Comparison of ENCODE assay signal across 1 cellular context in the genomic region with DNA sequence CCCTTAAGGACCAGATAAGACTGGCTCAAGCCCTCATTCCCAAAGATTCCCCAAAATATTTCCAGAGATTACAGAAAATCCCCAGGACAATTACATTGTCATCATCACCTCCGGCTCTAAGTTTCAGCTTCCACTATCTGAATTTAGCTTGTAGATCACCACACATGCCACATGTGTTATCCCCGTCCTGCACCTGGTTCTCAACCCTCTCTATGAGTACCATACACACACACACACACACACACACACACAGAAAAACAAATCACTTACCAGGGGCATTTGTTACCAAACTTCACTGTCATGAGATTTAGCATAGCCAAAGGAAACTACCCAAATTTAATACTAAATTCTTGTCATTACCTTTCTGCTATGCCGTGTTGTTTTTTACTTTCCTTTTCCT.
TF ChIP-seq lines count a peak whose summit lies in the region.

No MANE protein-coding gene starts in this region.

TF ChIP-seq in K562, 482 proteins besides CTCF, POLR2A, EP300 and RAD21 (continued from another document and continues in another):
- TF ChIP-seq, protein P1, sequence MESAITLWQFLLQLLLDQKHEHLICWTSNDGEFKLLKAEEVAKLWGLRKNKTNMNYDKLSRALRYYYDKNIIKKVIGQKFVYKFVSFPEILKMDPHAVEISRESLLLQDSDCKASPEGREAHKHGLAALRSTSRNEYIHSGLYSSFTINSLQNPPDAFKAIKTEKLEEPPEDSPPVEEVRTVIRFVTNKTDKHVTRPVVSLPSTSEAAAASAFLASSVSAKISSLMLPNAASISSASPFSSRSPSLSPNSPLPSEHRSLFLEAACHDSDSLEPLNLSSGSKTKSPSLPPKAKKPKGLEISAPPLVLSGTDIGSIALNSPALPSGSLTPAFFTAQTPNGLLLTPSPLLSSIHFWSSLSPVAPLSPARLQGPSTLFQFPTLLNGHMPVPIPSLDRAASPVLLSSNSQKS (CRISPR knock-in tag; IDR thresholded peaks at IDR 0.05) = no peak
- TF ChIP-seq HLTF (IDR thresholded peaks at IDR 0.05) = 0 out of 2 replicates have a peak, but pooled peaks have one; percentile 46
- TF ChIP-seq, protein P2, sequence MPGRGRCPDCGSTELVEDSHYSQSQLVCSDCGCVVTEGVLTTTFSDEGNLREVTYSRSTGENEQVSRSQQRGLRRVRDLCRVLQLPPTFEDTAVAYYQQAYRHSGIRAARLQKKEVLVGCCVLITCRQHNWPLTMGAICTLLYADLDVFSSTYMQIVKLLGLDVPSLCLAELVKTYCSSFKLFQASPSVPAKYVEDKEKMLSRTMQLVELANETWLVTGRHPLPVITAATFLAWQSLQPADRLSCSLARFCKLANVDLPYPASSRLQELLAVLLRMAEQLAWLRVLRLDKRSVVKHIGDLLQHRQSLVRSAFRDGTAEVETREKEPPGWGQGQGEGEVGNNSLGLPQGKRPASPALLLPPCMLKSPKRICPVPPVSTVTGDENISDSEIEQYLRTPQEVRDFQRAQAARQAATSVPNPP (IDR thresholded peaks at IDR 0.05; ENCODE audit: borderline replicate concordance, insufficient read depth, insufficient read length) = no peak
- TF ChIP-seq, protein P3, sequence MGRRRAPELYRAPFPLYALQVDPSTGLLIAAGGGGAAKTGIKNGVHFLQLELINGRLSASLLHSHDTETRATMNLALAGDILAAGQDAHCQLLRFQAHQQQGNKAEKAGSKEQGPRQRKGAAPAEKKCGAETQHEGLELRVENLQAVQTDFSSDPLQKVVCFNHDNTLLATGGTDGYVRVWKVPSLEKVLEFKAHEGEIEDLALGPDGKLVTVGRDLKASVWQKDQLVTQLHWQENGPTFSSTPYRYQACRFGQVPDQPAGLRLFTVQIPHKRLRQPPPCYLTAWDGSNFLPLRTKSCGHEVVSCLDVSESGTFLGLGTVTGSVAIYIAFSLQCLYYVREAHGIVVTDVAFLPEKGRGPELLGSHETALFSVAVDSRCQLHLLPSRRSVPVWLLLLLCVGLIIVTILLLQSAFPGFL (CRISPR knock-in tag; IDR thresholded peaks at IDR 0.05) = no peak
- TF ChIP-seq, protein P4, sequence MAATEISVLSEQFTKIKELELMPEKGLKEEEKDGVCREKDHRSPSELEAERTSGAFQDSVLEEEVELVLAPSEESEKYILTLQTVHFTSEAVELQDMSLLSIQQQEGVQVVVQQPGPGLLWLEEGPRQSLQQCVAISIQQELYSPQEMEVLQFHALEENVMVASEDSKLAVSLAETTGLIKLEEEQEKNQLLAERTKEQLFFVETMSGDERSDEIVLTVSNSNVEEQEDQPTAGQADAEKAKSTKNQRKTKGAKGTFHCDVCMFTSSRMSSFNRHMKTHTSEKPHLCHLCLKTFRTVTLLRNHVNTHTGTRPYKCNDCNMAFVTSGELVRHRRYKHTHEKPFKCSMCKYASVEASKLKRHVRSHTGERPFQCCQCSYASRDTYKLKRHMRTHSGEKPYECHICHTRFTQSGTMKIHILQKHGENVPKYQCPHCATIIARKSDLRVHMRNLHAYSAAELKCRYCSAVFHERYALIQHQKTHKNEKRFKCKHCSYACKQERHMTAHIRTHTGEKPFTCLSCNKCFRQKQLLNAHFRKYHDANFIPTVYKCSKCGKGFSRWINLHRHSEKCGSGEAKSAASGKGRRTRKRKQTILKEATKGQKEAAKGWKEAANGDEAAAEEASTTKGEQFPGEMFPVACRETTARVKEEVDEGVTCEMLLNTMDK (IDR thresholded peaks at IDR 0.05; ENCODE audit: borderline replicate concordance, insufficient read depth, low read depth, low read length, poor library complexity, severe bottlenecking) = no peak
- no peak for TF ChIP-seq SMC3 (conservative IDR thresholded peaks at IDR 0.05; ENCODE audit: insufficient read depth, low read depth, low read length)
- no peak for TF ChIP-seq POLR2AphosphoS5 (IDR thresholded peaks at IDR 0.05; ENCODE audit: control insufficient read depth, insufficient read depth, low read depth, low read length)
- TF ChIP-seq MTF1 (CRISPR knock-in tag; IDR thresholded peaks at IDR 0.05; ENCODE audit: borderline replicate concordance) = no peak
- TF ChIP-seq ZC3H4 (CRISPR knock-in tag; IDR thresholded peaks at IDR 0.05; ENCODE audit: borderline replicate concordance) = no peak
- TF ChIP-seq, protein P5, sequence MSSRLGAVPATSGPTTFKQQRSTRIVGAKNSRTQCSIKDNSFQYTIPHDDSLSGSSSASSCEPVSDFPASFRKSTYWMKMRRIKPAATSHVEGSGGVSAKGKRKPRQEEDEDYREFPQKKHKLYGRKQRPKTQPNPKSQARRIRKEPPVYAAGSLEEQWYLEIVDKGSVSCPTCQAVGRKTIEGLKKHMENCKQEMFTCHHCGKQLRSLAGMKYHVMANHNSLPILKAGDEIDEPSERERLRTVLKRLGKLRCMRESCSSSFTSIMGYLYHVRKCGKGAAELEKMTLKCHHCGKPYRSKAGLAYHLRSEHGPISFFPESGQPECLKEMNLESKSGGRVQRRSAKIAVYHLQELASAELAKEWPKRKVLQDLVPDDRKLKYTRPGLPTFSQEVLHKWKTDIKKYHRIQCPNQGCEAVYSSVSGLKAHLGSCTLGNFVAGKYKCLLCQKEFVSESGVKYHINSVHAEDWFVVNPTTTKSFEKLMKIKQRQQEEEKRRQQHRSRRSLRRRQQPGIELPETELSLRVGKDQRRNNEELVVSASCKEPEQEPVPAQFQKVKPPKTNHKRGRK (tag; IDR thresholded peaks at IDR 0.05) = no peak
- TF ChIP-seq, protein P6, sequence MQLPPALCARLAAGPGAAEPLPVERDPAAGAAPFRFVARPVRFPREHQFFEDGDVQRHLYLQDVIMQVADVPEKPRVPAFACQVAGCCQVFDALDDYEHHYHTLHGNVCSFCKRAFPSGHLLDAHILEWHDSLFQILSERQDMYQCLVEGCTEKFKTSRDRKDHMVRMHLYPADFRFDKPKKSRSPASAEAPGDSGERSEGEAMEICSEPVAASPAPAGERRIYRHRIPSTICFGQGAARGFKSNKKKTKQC (CRISPR knock-in tag; IDR thresholded peaks at IDR 0.05) = no peak
- no peak for TF ChIP-seq XRCC4 (IDR thresholded peaks at IDR 0.05; ENCODE audit: extremely low read depth, insufficient read depth, insufficient read length)
- TF ChIP-seq CBFA2T3 (IDR thresholded peaks at IDR 0.05) = peak; percentile 85
- TF ChIP-seq ETS2 (tag; IDR thresholded peaks at IDR 0.05; ENCODE audit: borderline replicate concordance, poor library complexity, severe bottlenecking) = no peak
- TF ChIP-seq GABPA (tag; conservative IDR thresholded peaks at IDR 0.05; ENCODE audit: low read depth) = no peak
- TF ChIP-seq, protein P7, sequence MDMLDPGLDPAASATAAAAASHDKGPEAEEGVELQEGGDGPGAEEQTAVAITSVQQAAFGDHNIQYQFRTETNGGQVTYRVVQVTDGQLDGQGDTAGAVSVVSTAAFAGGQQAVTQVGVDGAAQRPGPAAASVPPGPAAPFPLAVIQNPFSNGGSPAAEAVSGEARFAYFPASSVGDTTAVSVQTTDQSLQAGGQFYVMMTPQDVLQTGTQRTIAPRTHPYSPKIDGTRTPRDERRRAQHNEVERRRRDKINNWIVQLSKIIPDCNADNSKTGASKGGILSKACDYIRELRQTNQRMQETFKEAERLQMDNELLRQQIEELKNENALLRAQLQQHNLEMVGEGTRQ (CRISPR knock-in tag; IDR thresholded peaks at IDR 0.05) = no peak
- no peak for TF ChIP-seq ZC3H11A (IDR thresholded peaks at IDR 0.05; ENCODE audit: low read depth, low read length)
- TF ChIP-seq DIDO1 (tag; IDR thresholded peaks at IDR 0.05; ENCODE audit: low read depth) = no peak
- no peak for TF ChIP-seq NUFIP1 (IDR thresholded peaks at IDR 0.05; ENCODE audit: partially characterized antibody)
- TF ChIP-seq, protein P8, sequence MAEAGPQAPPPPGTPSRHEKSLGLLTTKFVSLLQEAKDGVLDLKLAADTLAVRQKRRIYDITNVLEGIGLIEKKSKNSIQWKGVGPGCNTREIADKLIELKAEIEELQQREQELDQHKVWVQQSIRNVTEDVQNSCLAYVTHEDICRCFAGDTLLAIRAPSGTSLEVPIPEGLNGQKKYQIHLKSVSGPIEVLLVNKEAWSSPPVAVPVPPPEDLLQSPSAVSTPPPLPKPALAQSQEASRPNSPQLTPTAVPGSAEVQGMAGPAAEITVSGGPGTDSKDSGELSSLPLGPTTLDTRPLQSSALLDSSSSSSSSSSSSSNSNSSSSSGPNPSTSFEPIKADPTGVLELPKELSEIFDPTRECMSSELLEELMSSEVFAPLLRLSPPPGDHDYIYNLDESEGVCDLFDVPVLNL (CRISPR knock-in tag; IDR thresholded peaks at IDR 0.05; ENCODE audit: low read depth) = no peak
- no peak for TF ChIP-seq NR3C1 (CRISPR knock-in tag; IDR thresholded peaks at IDR 0.05)
- no peak for TF ChIP-seq TEAD2 (tag; IDR thresholded peaks at IDR 0.05)
- no peak for TF ChIP-seq RFX5 (IDR thresholded peaks at IDR 0.05; ENCODE audit: low read depth, low read length)
- 0 out of 2 replicates have a peak, but pooled peaks have one; percentile 32 for TF ChIP-seq ARID2 (IDR thresholded peaks at IDR 0.05)
- no peak for TF ChIP-seq MAFG (tag; conservative IDR thresholded peaks at IDR 0.05)
- TF ChIP-seq HNRNPUL1 (IDR thresholded peaks at IDR 0.05; ENCODE audit: low read length) = no peak
- TF ChIP-seq, protein P9, sequence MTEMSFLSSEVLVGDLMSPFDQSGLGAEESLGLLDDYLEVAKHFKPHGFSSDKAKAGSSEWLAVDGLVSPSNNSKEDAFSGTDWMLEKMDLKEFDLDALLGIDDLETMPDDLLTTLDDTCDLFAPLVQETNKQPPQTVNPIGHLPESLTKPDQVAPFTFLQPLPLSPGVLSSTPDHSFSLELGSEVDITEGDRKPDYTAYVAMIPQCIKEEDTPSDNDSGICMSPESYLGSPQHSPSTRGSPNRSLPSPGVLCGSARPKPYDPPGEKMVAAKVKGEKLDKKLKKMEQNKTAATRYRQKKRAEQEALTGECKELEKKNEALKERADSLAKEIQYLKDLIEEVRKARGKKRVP (CRISPR knock-in tag; IDR thresholded peaks at IDR 0.05) = no peak
- no peak for TF ChIP-seq SUPT5H (IDR thresholded peaks at IDR 0.05)
- TF ChIP-seq, protein P10, sequence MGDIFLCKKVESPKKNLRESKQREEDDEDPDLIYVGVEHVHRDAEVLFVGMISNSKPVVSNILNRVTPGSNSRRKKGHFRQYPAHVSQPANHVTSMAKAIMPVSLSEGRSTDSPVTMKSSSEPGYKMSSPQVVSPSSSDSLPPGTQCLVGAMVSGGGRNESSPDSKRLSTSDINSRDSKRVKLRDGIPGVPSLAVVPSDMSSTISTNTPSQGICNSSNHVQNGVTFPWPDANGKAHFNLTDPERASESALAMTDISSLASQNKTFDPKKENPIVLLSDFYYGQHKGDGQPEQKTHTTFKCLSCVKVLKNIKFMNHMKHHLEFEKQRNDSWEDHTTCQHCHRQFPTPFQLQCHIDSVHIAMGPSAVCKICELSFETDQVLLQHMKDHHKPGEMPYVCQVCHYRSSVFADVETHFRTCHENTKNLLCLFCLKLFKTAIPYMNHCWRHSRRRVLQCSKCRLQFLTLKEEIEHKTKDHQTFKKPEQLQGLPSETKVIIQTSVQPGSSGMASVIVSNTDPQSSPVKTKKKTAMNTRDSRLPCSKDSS (IDR thresholded peaks at IDR 0.05; ENCODE audit: low read depth, partially characterized antibody) = no peak
- no peak for TF ChIP-seq ZNF311 (CRISPR knock-in tag; IDR thresholded peaks at IDR 0.05)
- TF ChIP-seq, protein P11, sequence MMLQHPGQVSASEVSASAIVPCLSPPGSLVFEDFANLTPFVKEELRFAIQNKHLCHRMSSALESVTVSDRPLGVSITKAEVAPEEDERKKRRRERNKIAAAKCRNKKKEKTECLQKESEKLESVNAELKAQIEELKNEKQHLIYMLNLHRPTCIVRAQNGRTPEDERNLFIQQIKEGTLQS (IDR thresholded peaks at IDR 0.05) = no peak
- TF ChIP-seq, protein P11 (CRISPR knock-in tag; conservative IDR thresholded peaks at IDR 0.05) = no peak
- no peak for TF ChIP-seq NR1H2 (CRISPR knock-in tag; IDR thresholded peaks at IDR 0.05)
- no peak for TF ChIP-seq HSF4 (CRISPR knock-in tag; IDR thresholded peaks at IDR 0.05; ENCODE audit: borderline replicate concordance)
- no peak for TF ChIP-seq YBX1 (IDR thresholded peaks at IDR 0.05)
- peak; percentile 80; the same call in 1 of the 2 replicates for TF ChIP-seq SMARCE1 (IDR thresholded peaks at IDR 0.05)
- TF ChIP-seq NFIC (IDR thresholded peaks at IDR 0.05) = 0 out of 2 replicates have a peak, but pooled peaks have one; percentile 20
- TF ChIP-seq, protein P12, sequence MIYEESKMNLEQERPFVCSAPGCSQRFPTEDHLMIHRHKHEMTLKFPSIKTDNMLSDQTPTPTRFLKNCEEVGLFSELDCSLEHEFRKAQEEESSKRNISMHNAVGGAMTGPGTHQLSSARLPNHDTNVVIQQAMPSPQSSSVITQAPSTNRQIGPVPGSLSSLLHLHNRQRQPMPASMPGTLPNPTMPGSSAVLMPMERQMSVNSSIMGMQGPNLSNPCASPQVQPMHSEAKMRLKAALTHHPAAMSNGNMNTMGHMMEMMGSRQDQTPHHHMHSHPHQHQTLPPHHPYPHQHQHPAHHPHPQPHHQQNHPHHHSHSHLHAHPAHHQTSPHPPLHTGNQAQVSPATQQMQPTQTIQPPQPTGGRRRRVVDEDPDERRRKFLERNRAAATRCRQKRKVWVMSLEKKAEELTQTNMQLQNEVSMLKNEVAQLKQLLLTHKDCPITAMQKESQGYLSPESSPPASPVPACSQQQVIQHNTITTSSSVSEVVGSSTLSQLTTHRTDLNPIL (CRISPR knock-in tag; IDR thresholded peaks at IDR 0.05) = no peak
- TF ChIP-seq, protein P13, sequence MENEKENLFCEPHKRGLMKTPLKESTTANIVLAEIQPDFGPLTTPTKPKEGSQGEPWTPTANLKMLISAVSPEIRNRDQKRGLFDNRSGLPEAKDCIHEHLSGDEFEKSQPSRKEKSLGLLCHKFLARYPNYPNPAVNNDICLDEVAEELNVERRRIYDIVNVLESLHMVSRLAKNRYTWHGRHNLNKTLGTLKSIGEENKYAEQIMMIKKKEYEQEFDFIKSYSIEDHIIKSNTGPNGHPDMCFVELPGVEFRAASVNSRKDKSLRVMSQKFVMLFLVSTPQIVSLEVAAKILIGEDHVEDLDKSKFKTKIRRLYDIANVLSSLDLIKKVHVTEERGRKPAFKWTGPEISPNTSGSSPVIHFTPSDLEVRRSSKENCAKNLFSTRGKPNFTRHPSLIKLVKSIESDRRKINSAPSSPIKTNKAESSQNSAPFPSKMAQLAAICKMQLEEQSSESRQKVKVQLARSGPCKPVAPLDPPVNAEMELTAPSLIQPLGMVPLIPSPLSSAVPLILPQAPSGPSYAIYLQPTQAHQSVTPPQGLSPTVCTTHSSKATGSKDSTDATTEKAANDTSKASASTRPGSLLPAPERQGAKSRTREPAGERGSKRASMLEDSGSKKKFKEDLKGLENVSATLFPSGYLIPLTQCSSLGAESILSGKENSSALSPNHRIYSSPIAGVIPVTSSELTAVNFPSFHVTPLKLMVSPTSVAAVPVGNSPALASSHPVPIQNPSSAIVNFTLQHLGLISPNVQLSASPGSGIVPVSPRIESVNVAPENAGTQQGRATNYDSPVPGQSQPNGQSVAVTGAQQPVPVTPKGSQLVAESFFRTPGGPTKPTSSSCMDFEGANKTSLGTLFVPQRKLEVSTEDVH (IDR thresholded peaks at IDR 0.05; ENCODE audit: low read depth, partially characterized antibody) = no peak
- TF ChIP-seq SAP30 (IDR thresholded peaks at IDR 0.05; ENCODE audit: borderline replicate concordance, insufficient read depth, low read depth, low read length, poor library complexity, severe bottlenecking) = no peak
- TF ChIP-seq GTF2A2 (tag; IDR thresholded peaks at IDR 0.05) = no peak
- TF ChIP-seq NCOA2 (IDR thresholded peaks at IDR 0.05; ENCODE audit: partially characterized antibody in 2 of 2) = no peak
- TF ChIP-seq SIX5 (IDR thresholded peaks at IDR 0.05; ENCODE audit: borderline replicate concordance in 1 of 2, insufficient read depth in 1 of 2, low read depth in 1 of 2, low read length in 2 of 2) = no peak
